Comparison of ENCODE assay signal across 8 cellular contexts in genomic region chr16:24700549-24701392, GRCh38.
DNase-seq lines count a peak whose midpoint lies in the region.

No MANE protein-coding gene starts in this region.

- H3K4me1 ChIP-seq in stomach smooth muscle (ENCODE audit: control insufficient read depth, insufficient read depth, low read length) = peaks cover 12% of the 10 kb centered on the region

- no peaks in the 10 kb centered on the region for H3K36me3 ChIP-seq in stomach smooth muscle (ENCODE audit: control insufficient read depth in 2 of 2, insufficient read depth in 2 of 2, low read length in 2 of 2)

- peak overlapping the region; percentile 90 for H3K27ac ChIP-seq in stomach smooth muscle (ENCODE audit: low read length)

- peak overlapping the region in 1 of 2 donors; percentile 21 for H3K9ac ChIP-seq in stomach smooth muscle (ENCODE audit: low read length in 2 of 2)

- H3K4me3 ChIP-seq in stomach smooth muscle (ENCODE audit: low read length in 2 of 2) = no peak overlapping the region

- H3K4me1 Mint-ChIP-seq in activated T-cell treated with anti-CD3 and anti-CD28 coated beads, Interleukin-2, amount 50 U/mL, for 24 hours (ENCODE audit: low read depth) = peaks cover 6% of the 10 kb centered on the region

- no peak overlapping the region for H3K27ac Mint-ChIP-seq in activated T-cell treated with anti-CD3 and anti-CD28 coated beads, Interleukin-2, amount 50 U/mL, for 24 hours

- peaks cover 8% of the 10 kb centered on the region for H3K27me3 Mint-ChIP-seq in activated T-cell treated with anti-CD3 and anti-CD28 coated beads, Interleukin-2, amount 50 U/mL, for 24 hours

- H3K9me3 ChIP-seq in stomach smooth muscle (ENCODE audit: control insufficient read depth in 2 of 2, low read length in 2 of 2) = no peaks in the 10 kb centered on the region

- no peak overlapping the region for H3K4me3 Mint-ChIP-seq in activated T-cell treated with anti-CD3 and anti-CD28 coated beads, Interleukin-2, amount 50 U/mL, for 24 hours

- DNase-seq in HS-27A (ENCODE audit: low read depth) (peak; percentile 97), astrocyte of the hippocampus (ENCODE audit: low read depth, low spot score) (peak; percentile 99), iPS-NIHi11 (ENCODE audit: low spot score) (peak; percentile 70), OCI-M2 (lab: John Stamatoyannopoulos, UW; ENCODE audit: unreplicated experiment) (no peak), NCI-H1417 (lab: John Stamatoyannopoulos, UW) (no peak), NCI-H128 (lab: John Stamatoyannopoulos, UW; ENCODE audit: unreplicated experiment) (no peak)
- no peak for DNase-seq in activated T-cell treated with anti-CD3 and anti-CD28 coated beads, Interleukin-2, amount 50 U/mL, for 24 hours

- no peaks in the 10 kb centered on the region for H3K36me3 Mint-ChIP-seq in activated T-cell treated with anti-CD3 and anti-CD28 coated beads, Interleukin-2, amount 50 U/mL, for 24 hours (ENCODE audit: low read depth)

- no peaks in the 10 kb centered on the region for H3K27me3 ChIP-seq in stomach smooth muscle (ENCODE audit: control insufficient read depth in 1 of 2, insufficient read depth in 2 of 2, low read length in 2 of 2)

- no peaks in the 10 kb centered on the region for H3K9me3 Mint-ChIP-seq in activated T-cell treated with anti-CD3 and anti-CD28 coated beads, Interleukin-2, amount 50 U/mL, for 24 hours

Comparison
In these comparisons a context has a peak if more than half of its experiments do, and no peak if none do; other contexts are left out.
1. DNase-seq: peak in HS-27A (single experiment), astrocyte of the hippocampus (single experiment) and iPS-NIHi11 (single experiment); none in OCI-M2 (single experiment), activated T-cell treated with anti-CD3 and anti-CD28 coated beads, Interleukin-2, amount 50 U/mL, for 24 hours (single experiment), NCI-H1417 (0 of 3) and NCI-H128 (single experiment).